ENCODE assay signal across 9 cellular contexts in genomic region chr15:101288905-101289513, GRCh38. TPM values are rescaled to one million over a fixed set of nuclear protein-coding genes. Genes with fewer than 3 reads are reported as not detected.
DNase-seq lines count a peak whose midpoint lies in the region; ATAC-seq and TF ChIP-seq lines count a peak whose summit lies in the region.
"Had no signal": no experiment of that assay in that cellular context is flagged by ENCODE, and none has a peak within 500 bp of the region (broad histone marks: within the 10 kb centered on the region; RNA-seq: fewer than 3 reads in every experiment).

No MANE protein-coding gene starts in this region.

- TF ChIP-seq CTCF in fibroblast of lung (conservative IDR thresholded peaks at IDR 0.05 in 1 of 2, IDR thresholded peaks at IDR 0.05 in 1 of 2; ENCODE audit: low read depth in 1 of 2, low read length in 2 of 2) (peak; percentile 49 to 63), progenitor cell of endocrine pancreas (IDR thresholded peaks at IDR 0.05; ENCODE audit: unreplicated experiment) (peak; percentile 61)

- no peaks in the 10 kb centered on the region for H3K27me3 ChIP-seq in fibroblast of lung (ENCODE audit: control insufficient read depth, insufficient read depth, low read length)

- H3K4me1 Mint-ChIP-seq in activated CD8-positive, alpha-beta memory T cell treated with anti-CD3 and anti-CD28 coated beads, Interleukin-2, amount 10 ng/mL, durations not matched to agents 7 days and 5 days, result peaks cover 61% of the 10 kb centered on the region
- H3K4me1 Mint-ChIP-seq in T-helper 17 cell, result peaks cover 34% of the 10 kb centered on the region
- H3K4me1 Mint-ChIP-seq in progenitor cell of endocrine pancreas (ENCODE audit: low read depth), result peaks cover 10% of the 10 kb centered on the region

- H3K79me2 ChIP-seq in fibroblast of lung (ENCODE audit: control insufficient read depth, insufficient read depth, low read length), result peaks cover 58% of the 10 kb centered on the region

- H3K4me1 ChIP-seq in fibroblast of lung (ENCODE audit: control insufficient read depth, extremely low read depth, insufficient read depth, low read length), result peaks cover 4% of the 10 kb centered on the region

- H3K4me3 Mint-ChIP-seq in activated CD8-positive, alpha-beta memory T cell treated with anti-CD3 and anti-CD28 coated beads, Interleukin-2, amount 10 ng/mL, durations not matched to agents 7 days and 5 days, result no peak overlapping the region
- H3K4me3 Mint-ChIP-seq in T-helper 17 cell, result no peak overlapping the region
- H3K4me3 Mint-ChIP-seq in progenitor cell of endocrine pancreas (ENCODE audit: low read depth), result no peak overlapping the region
- H3K4me3 Mint-ChIP-seq: dendritic cell treated with granulocyte-macrophage colony-stimulating factor and Interleukin-4, amounts not matched to agents 40 ng/mL and 50 ng/mL, for 4 days had no signal

- H3K36me3 Mint-ChIP-seq in activated CD8-positive, alpha-beta memory T cell treated with anti-CD3 and anti-CD28 coated beads, Interleukin-2, amount 10 ng/mL, durations not matched to agents 7 days and 5 days, result peaks cover 73% of the 10 kb centered on the region
- H3K36me3 Mint-ChIP-seq in T-helper 17 cell (ENCODE audit: low read depth) (peaks cover 4% of the 10 kb centered on the region), progenitor cell of endocrine pancreas (ENCODE audit: insufficient read depth) (peaks cover 28% of the 10 kb centered on the region)

- H3K27ac Mint-ChIP-seq in activated CD8-positive, alpha-beta memory T cell treated with anti-CD3 and anti-CD28 coated beads, Interleukin-2, amount 10 ng/mL, durations not matched to agents 7 days and 5 days, result peak overlapping the region; percentile 70
- H3K27ac Mint-ChIP-seq in T-helper 17 cell (no peak overlapping the region), progenitor cell of endocrine pancreas (peak overlapping the region; percentile 4)
- H3K27ac Mint-ChIP-seq: dendritic cell treated with granulocyte-macrophage colony-stimulating factor and Interleukin-4, amounts not matched to agents 40 ng/mL and 50 ng/mL, for 4 days had no signal

- H3K9me3 ChIP-seq in T-helper 17 cell (ENCODE audit: control insufficient read depth, low read length, poor library complexity, severe bottlenecking), result no peaks in the 10 kb centered on the region
- H3K9me3 ChIP-seq in fibroblast of lung (ENCODE audit: control insufficient read depth, insufficient read depth, low read depth, low read length), result no peaks in the 10 kb centered on the region

- H3K27ac ChIP-seq in fibroblast of lung (ENCODE audit: insufficient read depth, low read length) (no peak overlapping the region), caudate nucleus (ENCODE audit: low read depth, low read length) (no peak overlapping the region)

- no peak overlapping the region for H2AFZ ChIP-seq in fibroblast of lung (ENCODE audit: low read length)

- peaks cover 6% of the 10 kb centered on the region for H3K36me3 ChIP-seq in fibroblast of lung (ENCODE audit: control insufficient read depth, insufficient read depth, low read length)

- no peak overlapping the region for H3K9ac ChIP-seq in fibroblast of lung (ENCODE audit: insufficient read depth, low read length)

- no peak for DNase-seq in activated CD8-positive, alpha-beta memory T cell treated with anti-CD3 and anti-CD28 coated beads, Interleukin-2, amount 10 ng/mL, durations not matched to agents 7 days and 5 days
- no peak for DNase-seq in activated CD8-positive, alpha-beta memory T cell treated with anti-CD3 and anti-CD28 coated beads, Interleukin-2, amount 50 U/mL, for 4 hours
- DNase-seq in KG1 (lab: John Stamatoyannopoulos, UW), result peak; percentile 48
- DNase-seq in T-helper 17 cell, result no peak
- DNase-seq in fibroblast of lung (ENCODE audit: low read depth in 2 of 2), result peak in 1 of 2 donors; percentile 66
- no peak for DNase-seq in progenitor cell of endocrine pancreas (ENCODE audit: low spot score, unreplicated experiment)
- no peak for DNase-seq in caudate nucleus (lab: John Stamatoyannopoulos, UW)

- ATAC-seq in activated CD8-positive, alpha-beta memory T cell treated with anti-CD3 and anti-CD28 coated beads, Interleukin-2, amount 10 ng/mL, durations not matched to agents 7 days and 5 days, result peak; percentile 52
- peak; percentile 67 for ATAC-seq in T-helper 17 cell
- no peak for ATAC-seq in GM19467 (IDR thresholded peaks at IDR 0.05; ENCODE audit: unreplicated experiment)

- no peak overlapping the region for H3K4me3 ChIP-seq in fibroblast of lung (replicated peaks in 1 of 4; ENCODE audit: control extremely low read depth in 1 of 4, insufficient read depth in 1 of 4, low read depth in 3 of 4, low read length in 4 of 4)

- no peaks in the 10 kb centered on the region for H3K27me3 Mint-ChIP-seq in activated CD8-positive, alpha-beta memory T cell treated with anti-CD3 and anti-CD28 coated beads, Interleukin-2, amount 10 ng/mL, durations not matched to agents 7 days and 5 days
- no peaks in the 10 kb centered on the region for H3K27me3 Mint-ChIP-seq in T-helper 17 cell
- H3K27me3 Mint-ChIP-seq in progenitor cell of endocrine pancreas, result no peaks in the 10 kb centered on the region
- H3K27me3 Mint-ChIP-seq: dendritic cell treated with granulocyte-macrophage colony-stimulating factor and Interleukin-4, amounts not matched to agents 40 ng/mL and 50 ng/mL, for 4 days had no signal

- no peaks in the 10 kb centered on the region for H3K9me3 Mint-ChIP-seq in activated CD8-positive, alpha-beta memory T cell treated with anti-CD3 and anti-CD28 coated beads, Interleukin-2, amount 10 ng/mL, durations not matched to agents 7 days and 5 days (ENCODE audit: low read depth)
- H3K9me3 Mint-ChIP-seq in progenitor cell of endocrine pancreas (ENCODE audit: low read depth), result no peaks in the 10 kb centered on the region
- H3K9me3 Mint-ChIP-seq: dendritic cell treated with granulocyte-macrophage colony-stimulating factor and Interleukin-4, amounts not matched to agents 40 ng/mL and 50 ng/mL, for 4 days had no signal

- H4K20me1 ChIP-seq in fibroblast of lung (ENCODE audit: control insufficient read depth, extremely low read depth, insufficient read depth, low read length), result no peaks in the 10 kb centered on the region

- H3K4me2 ChIP-seq in fibroblast of lung (ENCODE audit: extremely low read depth, insufficient read depth, low read length), result no peak overlapping the region

- CTCF ChIA-PET in activated CD8-positive, alpha-beta memory T cell treated with anti-CD3 and anti-CD28 coated beads, Interleukin-2, amount 10 ng/mL, durations not matched to agents 7 days and 5 days (lab: Charles Lee), result interaction anchor here (0.8 to 6.2 kb wide), 25 partner anchors 9 to 674 kb away, joined by 3 to 44 read pairs (median 5); partner anchors contain the start of genes CHSY1 and TM2D3

RNA-seq across cellular contexts. Expression of gene SNRPA1, which starts 6.0 kb away (rescaled TPM):
- total RNA-seq in activated CD8-positive, alpha-beta memory T cell treated with anti-CD3 and anti-CD28 coated beads, Interleukin-2, amount 10 ng/mL, durations not matched to agents 7 days and 5 days, result 100 to 1,000 TPM; 132 to 151 TPM
- 100 to 1,000 TPM; 166 to 206 TPM for total RNA-seq in T-helper 17 cell
- 7.7 and 12.9 TPM in 2 replicates for total RNA-seq in fibroblast of lung
- polyA plus RNA-seq in fibroblast of lung, result 90.3 and 118 TPM in 2 replicates
- polyA plus RNA-seq in fibroblast of lung (2012), result 55.7 and 70.8 TPM in 2 replicates
- 5.2 and 5.3 TPM in 2 replicates for polyA minus RNA-seq in fibroblast of lung (ENCODE audit: low replicate concordance)
- total RNA-seq in progenitor cell of endocrine pancreas, result 70.6 and 78.6 TPM in 2 replicates

RNA-seq across cellular contexts. Expression of gene SELENOS, which starts 11.7 kb away (rescaled TPM):
- 10 to 100 TPM; 33.1 to 49.0 TPM for total RNA-seq in activated CD8-positive, alpha-beta memory T cell treated with anti-CD3 and anti-CD28 coated beads, Interleukin-2, amount 10 ng/mL, durations not matched to agents 7 days and 5 days
- total RNA-seq in T-helper 17 cell (10 to 100 TPM; 28.0 to 36.3 TPM), fibroblast of lung (59.8 and 66.2 TPM in 2 replicates), progenitor cell of endocrine pancreas (44.7 and 51.9 TPM in 2 replicates)
- 105 and 130 TPM in 2 replicates for polyA plus RNA-seq in fibroblast of lung
- polyA plus RNA-seq in fibroblast of lung (2012), result 73.5 and 86.1 TPM in 2 replicates
- polyA minus RNA-seq in fibroblast of lung (ENCODE audit: low replicate concordance), result 14.9 and 19.2 TPM in 2 replicates

RNA-seq across cellular contexts. Expression of gene CHSY1, which starts 37.2 kb away (rescaled TPM):
- total RNA-seq in activated CD8-positive, alpha-beta memory T cell treated with anti-CD3 and anti-CD28 coated beads, Interleukin-2, amount 10 ng/mL, durations not matched to agents 7 days and 5 days, result 10 to 100 TPM; 50.5 to 59.4 TPM
- total RNA-seq in T-helper 17 cell (10 to 100 TPM; 10.5 to 12.9 TPM), fibroblast of lung (26.7 and 28.6 TPM in 2 replicates), progenitor cell of endocrine pancreas (33.2 and 36.7 TPM in 2 replicates)
- polyA plus RNA-seq in fibroblast of lung, result 52.1 and 57.0 TPM in 2 replicates
- 33.9 and 40.6 TPM in 2 replicates for polyA plus RNA-seq in fibroblast of lung (2012)
- 31.2 and 42.2 TPM in 2 replicates for polyA minus RNA-seq in fibroblast of lung (ENCODE audit: low replicate concordance)
